18 cellular contexts compared by ENCODE assay signal in the genomic region with DNA sequence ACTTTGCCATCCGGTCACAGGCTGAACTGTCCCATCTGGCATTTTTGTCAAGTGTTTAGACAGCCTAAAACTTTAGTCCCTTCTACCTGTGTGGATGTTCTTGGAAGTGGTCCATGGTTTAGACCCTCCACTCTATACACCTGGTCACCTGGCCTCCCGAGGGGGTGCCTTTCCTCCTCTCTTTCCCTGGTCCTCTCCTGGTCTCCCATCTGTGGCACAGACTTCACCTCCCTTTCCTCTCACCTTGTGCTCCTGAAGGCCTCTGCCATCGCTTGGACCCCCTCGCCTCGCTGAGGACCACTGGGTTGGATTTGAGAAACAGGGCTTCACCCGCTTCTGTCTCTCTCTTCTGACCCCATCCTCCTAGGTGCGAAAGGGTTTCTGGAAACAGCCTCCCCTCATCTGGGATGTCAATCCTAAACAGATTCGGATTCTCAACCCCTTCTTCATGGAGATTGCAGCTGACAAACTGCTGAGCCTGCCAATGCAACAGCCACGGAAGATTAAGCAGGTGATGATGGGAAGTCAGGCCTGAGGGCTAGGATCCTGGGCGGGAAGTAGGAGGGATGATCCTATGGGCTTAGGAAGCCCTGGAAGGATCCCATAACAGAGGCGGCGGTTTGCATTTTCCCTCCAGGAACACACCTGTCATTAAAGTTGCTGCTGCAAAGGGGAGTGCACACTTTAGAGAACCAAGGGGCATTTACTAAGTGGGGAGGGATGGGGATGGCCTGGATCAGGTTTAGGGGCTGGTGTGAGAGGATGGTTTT.
"Had no signal": no experiment of that assay in that cellular context is flagged by ENCODE, and none has a peak within 500 bp of the region (broad histone marks: within the 10 kb centered on the region; RNA-seq: fewer than 3 reads in every experiment).

No MANE protein-coding gene starts in this region.

- H3K4me3 Mint-ChIP-seq: activated CD4-positive, alpha-beta memory T cell treated with anti-CD3 and anti-CD28 coated beads for 36 hours; activated naive CD4-positive, alpha-beta T cell treated with anti-CD3 and anti-CD28 coated beads for 36 hours; activated T-cell treated with anti-CD3 and anti-CD28 coated beads, Interleukin-2, amount 50 U/mL, for 24 hours; immature natural killer cell; naive thymus-derived CD4-positive, alpha-beta T cell had no signal

- H3K4me3 ChIP-seq: gastroesophageal sphincter, mucosa of descending colon had no signal

- DNase-seq: activated CD4-positive, alpha-beta memory T cell treated with anti-CD3 and anti-CD28 coated beads for 36 hours; activated naive CD4-positive, alpha-beta T cell treated with anti-CD3 and anti-CD28 coated beads for 36 hours; activated T-cell treated with anti-CD3 and anti-CD28 coated beads, Interleukin-2, amount 50 U/mL, for 24 hours; brain microvascular endothelial cell; cortex of kidney; immature natural killer cell; mesenchymal stem cell; naive thymus-derived CD4-positive, alpha-beta T cell; stimulated activated CD4-positive, alpha-beta T cell treated with anti-CD3 and anti-CD28 coated beads, Interleukin-12 subunit alpha, Interleukin-12 subunit beta, amount 100 ng/mL, for 4 hours; stimulated activated CD4-positive, alpha-beta T cell treated with anti-CD3 and anti-CD28 coated beads, Interleukin-1b, Interleukin-23, amount 100 ng/mL, for 48 hours; stimulated activated CD8-positive, alpha-beta memory T cell treated with anti-CD3 and anti-CD28 coated beads, Interleukin-4, amount 100 ng/mL, for 48 hours; stimulated activated naive CD8-positive, alpha-beta T cell treated with anti-CD3 and anti-CD28 coated beads, Interleukin-15, Interleukin-2, amounts not matched to agents 100 U/mL and 50 U/mL, for 24 hours; T-helper 1 cell; trophoblast cell had no signal

- H3K27me3 ChIP-seq: brain microvascular endothelial cell, gastroesophageal sphincter, neutrophil had no signal

- H3K36me3 Mint-ChIP-seq: activated CD4-positive, alpha-beta memory T cell treated with anti-CD3 and anti-CD28 coated beads for 36 hours had no signal

- ATAC-seq: esophagus mucosa; gastroesophageal sphincter; mucosa of descending colon; naive thymus-derived CD4-positive, alpha-beta T cell; stimulated activated naive CD8-positive, alpha-beta T cell treated with anti-CD3 and anti-CD28 coated beads, Interleukin-15, Interleukin-2, amounts not matched to agents 100 U/mL and 50 U/mL, for 24 hours had no signal

- H3K27me3 Mint-ChIP-seq: activated CD4-positive, alpha-beta memory T cell treated with anti-CD3 and anti-CD28 coated beads for 36 hours; activated T-cell treated with anti-CD3 and anti-CD28 coated beads, Interleukin-2, amount 50 U/mL, for 24 hours; naive thymus-derived CD4-positive, alpha-beta T cell had no signal

- H3K9me3 ChIP-seq: gastroesophageal sphincter, mucosa of descending colon, neutrophil had no signal

- H3K4me1 Mint-ChIP-seq: naive thymus-derived CD4-positive, alpha-beta T cell had no signal

- H3K9me3 Mint-ChIP-seq: activated CD4-positive, alpha-beta memory T cell treated with anti-CD3 and anti-CD28 coated beads for 36 hours; activated naive CD4-positive, alpha-beta T cell treated with anti-CD3 and anti-CD28 coated beads for 36 hours; activated T-cell treated with anti-CD3 and anti-CD28 coated beads, Interleukin-2, amount 50 U/mL, for 24 hours had no signal

- H3K27ac Mint-ChIP-seq: activated CD4-positive, alpha-beta memory T cell treated with anti-CD3 and anti-CD28 coated beads for 36 hours; activated naive CD4-positive, alpha-beta T cell treated with anti-CD3 and anti-CD28 coated beads for 36 hours; activated T-cell treated with anti-CD3 and anti-CD28 coated beads, Interleukin-2, amount 50 U/mL, for 24 hours had no signal

- H3K27ac ChIP-seq: brain microvascular endothelial cell, neutrophil had no signal
